8 cellular contexts compared by ENCODE assay signal in genomic region chr17:16516594-16517018, GRCh38. TPM values are rescaled to one million over a fixed set of nuclear protein-coding genes. Genes with fewer than 3 reads are reported as not detected.
DNase-seq lines count a peak whose midpoint lies in the region; ATAC-seq and TF ChIP-seq lines count a peak whose summit lies in the region.

No MANE protein-coding gene starts in this region.

- no peaks in the 10 kb centered on the region for H3K79me2 ChIP-seq in HCT116 (ENCODE audit: insufficient read depth, low read length)

- POLR2A ChIA-PET in HCT116 (lab: Charles Lee) = interaction anchor here (0.8 to 1.0 kb wide), 2 partner anchors 76 to 78 kb away, joined by 4 read pairs; no protein-coding TSS in a partner anchor

- H3K9me2 ChIP-seq in HCT116 (ENCODE audit: insufficient read depth) = no peaks in the 10 kb centered on the region

- H3K4me2 ChIP-seq in HCT116 (ENCODE audit: low read length) (peak overlapping the region; percentile 83), skeletal muscle satellite cell (ENCODE audit: low read length) (peak overlapping the region; percentile 76)

- H4K20me1 ChIP-seq in HCT116 (ENCODE audit: insufficient read depth) = no peaks in the 10 kb centered on the region

- H3K4me1 ChIP-seq in HCT116 (ENCODE audit: control insufficient read depth in 1 of 2, insufficient read depth in 2 of 2, low read length in 2 of 2) (peaks cover 20 to 25% of the 10 kb centered on the region in 2 experiments), skeletal muscle satellite cell (ENCODE audit: control insufficient read depth, insufficient read depth, low read length) (peaks cover 17% of the 10 kb centered on the region), stomach (peaks cover 0 to 17% (median 8%) of the 10 kb centered on the region in 4 donors)
- H3K4me1 ChIP-seq in effector memory CD4-positive, alpha-beta T cell (ENCODE audit: control insufficient read depth, insufficient read depth, low read length, poor library complexity, severe bottlenecking) = no peaks in the 10 kb centered on the region

- BruUV-seq in HCT116 (replicated peaks; lab: Mats Ljungman, UMichigan) = no TSS peak

- WGBS in stomach, 5 donors = 13 to 21% (median 17%) methylated on average over 16 of the region's 16 CpGs

- RAD21 ChIA-PET in HCT116 (lab: Charles Lee; ENCODE audit: low non-redundant PET in 1 of 2, low total read pairs in 2 of 2, uncharacterized antibody in 2 of 2, unreplicated experiment in 2 of 2) = no interaction called here

- peak overlapping the region; percentile 96 for H2AFZ ChIP-seq in HCT116 (ENCODE audit: low read depth, low read length, poor library complexity, severe bottlenecking)

- no peak overlapping the region for H3K27ac ChIP-seq in HCT116 (ENCODE audit: low read depth, low read length)
- no peak overlapping the region for H3K27ac ChIP-seq in effector memory CD4-positive, alpha-beta T cell (ENCODE audit: insufficient read depth, low read length, poor library complexity, severe bottlenecking)
- H3K27ac ChIP-seq in stomach = no peak overlapping the region

- TF ChIP-seq CTCF in HCT116 (IDR thresholded peaks at IDR 0.05 in 2 of 3, conservative IDR thresholded peaks at IDR 0.05 in 1 of 3; ENCODE audit: borderline replicate concordance in 1 of 3, insufficient read depth in 1 of 3, low read depth in 2 of 3, low read length in 2 of 3) (no peak), stomach (IDR thresholded peaks at IDR 0.05) (no peak)

- no peak for TF ChIP-seq POLR2A in HCT116 (IDR thresholded peaks at IDR 0.05; ENCODE audit: borderline replicate concordance, extremely low read depth, insufficient read depth, insufficient read length)
- no peak for TF ChIP-seq POLR2A in stomach (IDR thresholded peaks at IDR 0.05)

- H3K4me3 ChIP-seq in HCT116 (replicated peaks in 1 of 2; ENCODE audit: low read depth in 1 of 2, low read length in 2 of 2) (peak overlapping the region; percentile 30 to 36), skeletal muscle satellite cell (ENCODE audit: low read length) (peak overlapping the region; percentile 55), stomach (peak overlapping the region in 1 of 4 donors; percentile 14)
- H3K4me3 ChIP-seq in effector memory CD4-positive, alpha-beta T cell (ENCODE audit: insufficient read depth, low read depth, low read length, poor library complexity, severe bottlenecking) = no peak overlapping the region

- CTCF ChIA-PET in HCT116 (lab: Charles Lee) = no interaction called here

- H3K9me3 ChIP-seq in HCT116 (ENCODE audit: control insufficient read depth in 1 of 2, insufficient read depth in 1 of 2, low read depth in 1 of 2, low read length in 2 of 2) (no peaks in the 10 kb centered on the region), skeletal muscle satellite cell (replicated peaks; ENCODE audit: low read length) (no peaks in the 10 kb centered on the region), stomach (no peaks in the 10 kb centered on the region)
- no peaks in the 10 kb centered on the region for H3K9me3 ChIP-seq in effector memory CD4-positive, alpha-beta T cell (ENCODE audit: control insufficient read depth, low read length)

- TF ChIP-seq EP300 in stomach (IDR thresholded peaks at IDR 0.05) = no peak

- H3K36me3 ChIP-seq in HCT116 (ENCODE audit: control insufficient read depth in 1 of 2, insufficient read depth in 2 of 2, low read length in 2 of 2) (no peaks in the 10 kb centered on the region), skeletal muscle satellite cell (ENCODE audit: insufficient read depth, low read length) (no peaks in the 10 kb centered on the region), stomach (no peaks in the 10 kb centered on the region)
- no peaks in the 10 kb centered on the region for H3K36me3 ChIP-seq in effector memory CD4-positive, alpha-beta T cell (ENCODE audit: control insufficient read depth, insufficient read depth, low read length)

- H3K27me3 ChIP-seq in HCT116 (ENCODE audit: insufficient read depth, low read length) (no peaks in the 10 kb centered on the region), skeletal muscle satellite cell (ENCODE audit: control insufficient read depth, insufficient read depth, low read length) (peaks cover 3% of the 10 kb centered on the region), stomach (peaks cover 0 to 18% (median 4%) of the 10 kb centered on the region in 3 donors)
- peaks cover 4% of the 10 kb centered on the region for H3K27me3 ChIP-seq in effector memory CD4-positive, alpha-beta T cell (replicated peaks; ENCODE audit: control insufficient read depth, insufficient read depth, low read length, poor library complexity, severe bottlenecking)

- ATAC-seq in HCT116 (peak; percentile 81), HG02981 (IDR thresholded peaks at IDR 0.05; ENCODE audit: unreplicated experiment) (no peak), HG03354 (IDR thresholded peaks at IDR 0.05; ENCODE audit: poor library complexity, severe bottlenecking, unreplicated experiment) (no peak)

- intact Hi-C loops in HCT116 (cut with micrococcal nuclease) = no loop called here
- intact Hi-C loops in stomach (cut with DNase I; ENCODE audit: low total_unique reads) = no loop called here

- no peak for TF ChIP-seq RAD21 in HCT116 (IDR thresholded peaks at IDR 0.05; ENCODE audit: low read depth)

- H3K9ac ChIP-seq in HCT116 (ENCODE audit: low read length) (peak overlapping the region; percentile 18), skeletal muscle satellite cell (ENCODE audit: low read depth, low read length) (peak overlapping the region; percentile 36)

- DNase-seq in HCT116 (ENCODE audit: low read depth, low spot score) = peak; percentile 22
- peak; percentile 86 to 93 for DNase-seq in SHP77 (lab: John Stamatoyannopoulos, UW)
- DNase-seq in foreskin melanocyte = peak; percentile 90
- no peak for DNase-seq in effector memory CD4-positive, alpha-beta T cell
- DNase-seq in stomach = no peak

TF ChIP-seq in HCT116, 20 proteins besides CTCF, POLR2A, EP300 and RAD21 (continues in another document):
- TF ChIP-seq ZBTB33 (IDR thresholded peaks at IDR 0.05; ENCODE audit: extremely low read depth, insufficient replicate concordance, low read length) = no peak
- TF ChIP-seq FOSL1 (IDR thresholded peaks at IDR 0.05; ENCODE audit: low read depth) = peak; percentile 67; the same call in 1 of the 2 replicates
- TF ChIP-seq POLR2AphosphoS5 (IDR thresholded peaks at IDR 0.05; ENCODE audit: low read depth, low read length) = no peak
- TF ChIP-seq YY1 (IDR thresholded peaks at IDR 0.05; ENCODE audit: extremely low read depth, insufficient replicate concordance, low read depth, low read length) = peak; percentile 35
- peak; percentile 59; the same call in 1 of the 2 replicates for TF ChIP-seq EGR1 (IDR thresholded peaks at IDR 0.05; ENCODE audit: low read depth)
- no peak for TF ChIP-seq ZFX (IDR thresholded peaks at IDR 0.05)
- TF ChIP-seq SRF (IDR thresholded peaks at IDR 0.05; ENCODE audit: low read depth) = no peak
- TF ChIP-seq SP1 (IDR thresholded peaks at IDR 0.05; ENCODE audit: low read depth) = peak; percentile 28; the same call in 1 of the 2 replicates
- TF ChIP-seq CBX3 (IDR thresholded peaks at IDR 0.05; ENCODE audit: low read depth) = no peak
- TF ChIP-seq, protein P1, sequence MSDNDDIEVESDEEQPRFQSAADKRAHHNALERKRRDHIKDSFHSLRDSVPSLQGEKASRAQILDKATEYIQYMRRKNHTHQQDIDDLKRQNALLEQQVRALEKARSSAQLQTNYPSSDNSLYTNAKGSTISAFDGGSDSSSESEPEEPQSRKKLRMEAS (IDR thresholded peaks at IDR 0.05) = no peak
- TF ChIP-seq JUND (IDR thresholded peaks at IDR 0.05) = peak; percentile 51
- no peak for TF ChIP-seq ATF3 (IDR thresholded peaks at IDR 0.05)
- TF ChIP-seq CEBPB (IDR thresholded peaks at IDR 0.05; ENCODE audit: low read depth) = no peak
- no peak for TF ChIP-seq SIN3A (IDR thresholded peaks at IDR 0.05; ENCODE audit: low read depth)
- no peak for TF ChIP-seq EZH2phosphoT487 (IDR thresholded peaks at IDR 0.05; ENCODE audit: borderline replicate concordance)
- peak; percentile 82 for TF ChIP-seq TCF7L2 (IDR thresholded peaks at IDR 0.05; ENCODE audit: borderline replicate concordance, extremely low read depth, insufficient read depth, insufficient read length)

RNA-seq across cellular contexts. Expression of gene LRRC75A, which starts 24.6 kb away (rescaled TPM):
- total RNA-seq in HCT116 (2021; ENCODE audit: unreplicated experiment) (2.3 TPM), stomach (100 to 1,000 TPM in 1 of 5 donors, 10 to 100 TPM in 2, 1 to 10 TPM in 2; 1.1 to 306 (median 14.5) TPM)
- polyA plus RNA-seq in HCT116 (2012) = 2.4 and 2.7 TPM in 2 replicates
- 0.51 and 0.87 TPM in 2 replicates for total RNA-seq in skeletal muscle satellite cell (2012; rRNA removed)
- polyA plus RNA-seq in stomach = 1 to 10 TPM; 2.6 to 4.0 (median 3.4) TPM

RNA-seq across cellular contexts. Expression of gene ZNF287, which starts 52.4 kb away (rescaled TPM):
- total RNA-seq in HCT116 (2021; ENCODE audit: unreplicated experiment) = not detected
- polyA plus RNA-seq in HCT116 (2012) = not detected in 2 replicates
- total RNA-seq in skeletal muscle satellite cell (2012; rRNA removed) = 6.1 and 7.0 TPM in 2 replicates
- 10 to 100 TPM in 1 of 5 donors, 1 to 10 TPM in 4; 3.9 to 11.7 (median 4.5) TPM for total RNA-seq in stomach
- polyA plus RNA-seq in stomach = 1 to 10 TPM; 1.8 to 2.6 (median 2.5) TPM

Comparison
In these comparisons a context has a peak if more than half of its experiments do, and no peak if none do; other contexts are left out.
1. DNase-seq: peak in HCT116 (single experiment), SHP77 (2 of 2) and foreskin melanocyte (single experiment); none in effector memory CD4-positive, alpha-beta T cell (0 of 3) and stomach (single experiment).